17 cellular contexts compared by ENCODE assay signal in genomic region chr10:86042161-86042560, GRCh38.
A peak's percentile ranks its signal among the peaks of the same experiment; 100 is the strongest.
DNase-seq lines count a peak whose midpoint lies in the region; ATAC-seq and TF ChIP-seq lines count a peak whose summit lies in the region.
"Had no signal": no experiment of that assay in that cellular context is flagged by ENCODE, and none has a peak within 500 bp of the region (broad histone marks: within the 10 kb centered on the region; RNA-seq: fewer than 3 reads in every experiment).

No MANE protein-coding gene starts in this region.

- no peak overlapping the region for H3K4me3 ChIP-seq in BLaER1
- no peak overlapping the region for H3K4me3 ChIP-seq in gastroesophageal sphincter
- H3K4me3 ChIP-seq: GM23338, HAP-1 had no signal

- H4K20me1 ChIP-seq in BLaER1: no peaks in the 10 kb centered on the region

- H3K27ac ChIP-seq in BLaER1 (no peak overlapping the region), gastroesophageal sphincter (no peak overlapping the region)
- H3K27ac ChIP-seq: 22Rv1 had no signal

- H3K4me2 ChIP-seq in BLaER1: peak overlapping the region; percentile 52
- H3K4me2 ChIP-seq: GM23338 had no signal

- H3K36me3 ChIP-seq in BLaER1 (no peaks in the 10 kb centered on the region), gastroesophageal sphincter (no peaks in the 10 kb centered on the region)
- H3K36me3 ChIP-seq: HAP-1 had no signal

- WGBS in gastroesophageal sphincter (ENCODE audit: low coverage in 1 of 2), 2 donors: no CpG with 5 or more reads among the region's 2 CpGs

- H3K27me3 ChIP-seq in BLaER1 (no peaks in the 10 kb centered on the region), gastroesophageal sphincter (no peaks in the 10 kb centered on the region)

- no peak for TF ChIP-seq EP300 in gastroesophageal sphincter (IDR thresholded peaks at IDR 0.05)

- TF ChIP-seq POLR2A in gastroesophageal sphincter (IDR thresholded peaks at IDR 0.05): no peak

- H3K4me1 ChIP-seq in BLaER1 (peaks cover 24% of the 10 kb centered on the region), gastroesophageal sphincter (no peaks in the 10 kb centered on the region)
- H3K4me1 ChIP-seq: HAP-1 had no signal

- TF ChIP-seq CTCF in gastroesophageal sphincter (IDR thresholded peaks at IDR 0.05): no peak

- no peak overlapping the region for H3K9ac ChIP-seq in BLaER1

- ATAC-seq in gastroesophageal sphincter: peak; percentile 8
- ATAC-seq: GM23338 had no signal

- peak; percentile 40 for DNase-seq in activated CD8-positive, alpha-beta memory T cell treated with anti-CD3 and anti-CD28 coated beads for 24 hours
- DNase-seq in activated CD8-positive, alpha-beta memory T cell treated with anti-CD3 and anti-CD28 coated beads, Interleukin-2, amount 50 U/mL, for 4 hours: no peak
- no peak for DNase-seq in cortex of kidney (lab: John Stamatoyannopoulos, UW)
- no peak for DNase-seq in NCI-H345 (lab: John Stamatoyannopoulos, UW)
- DNase-seq: C1 segment of cervical spinal cord; Calu3; CD4-positive, alpha-beta memory T cell; COR-L47; DMS53; DMS79 treated with DMSO at 0.1 percent for 48 hours; GF-D8; HFFc6 had no signal

- H3K9me3 ChIP-seq in BLaER1 (no peaks in the 10 kb centered on the region), gastroesophageal sphincter (no peaks in the 10 kb centered on the region)
- H3K9me3 ChIP-seq: HAP-1 had no signal
